ENCODE assay signal across 22 cellular contexts in genomic region chr1:192435704-192436103, GRCh38.
"Had no signal": no experiment of that assay in that cellular context is flagged by ENCODE, and none has a peak within 500 bp of the region (broad histone marks: within the 10 kb centered on the region; RNA-seq: fewer than 3 reads in every experiment).

No MANE protein-coding gene starts in this region.

- H3K36me3 Mint-ChIP-seq: activated naive CD8-positive, alpha-beta T cell treated with anti-CD3 and anti-CD28 coated beads, Interleukin-2, amount 10 ng/mL, durations not matched to agents 7 days and 5 days; brain; T-cell had no signal

- H3K4me1 Mint-ChIP-seq: activated naive CD8-positive, alpha-beta T cell treated with anti-CD3 and anti-CD28 coated beads, Interleukin-2, amount 10 ng/mL, durations not matched to agents 7 days and 5 days; T-cell had no signal

- H2AFZ ChIP-seq: PC-9 had no signal

- H3K27ac ChIP-seq: KMS-11, PC-9 had no signal

- H3K27ac Mint-ChIP-seq: activated CD8-positive, alpha-beta T cell treated with anti-CD3 and anti-CD28 coated beads, Interleukin-2, amount 10 ng/mL, durations not matched to agents 7 days and 5 days; activated naive CD8-positive, alpha-beta T cell treated with anti-CD3 and anti-CD28 coated beads, Interleukin-2, amount 10 ng/mL, durations not matched to agents 7 days and 5 days; T-cell; WTC11 had no signal

- H3K4me3 Mint-ChIP-seq: activated CD8-positive, alpha-beta T cell treated with anti-CD3 and anti-CD28 coated beads, Interleukin-2, amount 10 ng/mL, durations not matched to agents 7 days and 5 days; activated naive CD8-positive, alpha-beta T cell treated with anti-CD3 and anti-CD28 coated beads, Interleukin-2, amount 10 ng/mL, durations not matched to agents 7 days and 5 days; brain; T-cell; WTC11 had no signal

- H3K4me3 ChIP-seq: PC-9 had no signal

- H3K9ac ChIP-seq: KMS-11 had no signal

- H3K9me3 Mint-ChIP-seq: activated naive CD8-positive, alpha-beta T cell treated with anti-CD3 and anti-CD28 coated beads, Interleukin-2, amount 10 ng/mL, durations not matched to agents 7 days and 5 days; T-cell had no signal

- DNase-seq: activated CD4-positive, alpha-beta T cell treated with anti-CD3 and anti-CD28 coated beads for 48 hours; activated CD4-positive, alpha-beta T cell treated with anti-CD3 and anti-CD28 coated beads, Interleukin-2, amount 50 U/mL, for 4 hours; activated CD4-positive, CD25-positive, alpha-beta regulatory T cell treated with anti-CD3 and anti-CD28 coated beads, Interleukin-2, amount 50 U/mL, for 72 hours; activated CD8-positive, alpha-beta memory T cell treated with anti-CD3 and anti-CD28 coated beads, Interleukin-2, amount 50 U/mL, for 48 hours; activated CD8-positive, alpha-beta T cell treated with anti-CD3 and anti-CD28 coated beads, Interleukin-2, amount 10 ng/mL, durations not matched to agents 7 days and 5 days; activated naive CD4-positive, alpha-beta T cell treated with anti-CD3 and anti-CD28 coated beads, Interleukin-2, amount 50 U/mL, for 16 hours; activated naive CD8-positive, alpha-beta T cell treated with anti-CD3 and anti-CD28 coated beads, Interleukin-2, amount 10 ng/mL, durations not matched to agents 7 days and 5 days; activated T-cell treated with anti-CD3 and anti-CD28 coated beads, Interleukin-2, amount 50 U/mL, for 1 hour; amniotic stem cell; NCI-H1092; NCI-H1417; NCI-H2029; NCI-H2107; NCI-H510A treated with DMSO at 0.1 percent for 48 hours; PC-9; SIG-M5; T-cell; T-helper 2 cell; T1000 had no signal

- H3K27me3 Mint-ChIP-seq: activated naive CD8-positive, alpha-beta T cell treated with anti-CD3 and anti-CD28 coated beads, Interleukin-2, amount 10 ng/mL, durations not matched to agents 7 days and 5 days had no signal

- H3K4me2 ChIP-seq: KMS-11, PC-9 had no signal

- ATAC-seq: activated CD8-positive, alpha-beta T cell treated with anti-CD3 and anti-CD28 coated beads, Interleukin-2, amount 10 ng/mL, durations not matched to agents 7 days and 5 days; T-cell; WTC11 had no signal
